In genomic region chr6:87553159-87553765, GRCh38 we compare ENCODE assay signal across 2 cellular contexts.
TF ChIP-seq lines count a peak whose summit lies in the region.

No MANE protein-coding gene starts in this region.

TF ChIP-seq in K562, 482 proteins besides CTCF, POLR2A, EP300 and RAD21:
- TF ChIP-seq TAF15 (IDR thresholded peaks at IDR 0.05; ENCODE audit: low read depth, low read length) (no peak), ZNF184 (CRISPR knock-in tag; IDR thresholded peaks at IDR 0.05) (no peak), SMARCA4 (IDR thresholded peaks at IDR 0.05) (no peak), CEBPB (tag; IDR thresholded peaks at IDR 0.05) (peak; percentile 27; the same call in 1 of the 2 replicates), RCOR1 (IDR thresholded peaks at IDR 0.05; ENCODE audit: borderline replicate concordance in 1 of 2, low read depth in 2 of 2, low read length in 2 of 2) (no peak), DLX4 (CRISPR knock-in tag; IDR thresholded peaks at IDR 0.05) (no peak), ADNP (tag; IDR thresholded peaks at IDR 0.05) (no peak), NFIC (IDR thresholded peaks at IDR 0.05) (no peak), ZFP30 (CRISPR knock-in tag; IDR thresholded peaks at IDR 0.05; ENCODE audit: borderline replicate concordance) (no peak), ZBTB40 (IDR thresholded peaks at IDR 0.05) (peak; percentile 90), ZBTB40 (CRISPR knock-in tag; IDR thresholded peaks at IDR 0.05) (peak; percentile 75), PHF20 (IDR thresholded peaks at IDR 0.05; ENCODE audit: partially characterized antibody) (no peak)

TF ChIP-seq in liver, 16 proteins besides CTCF, POLR2A, EP300 and RAD21:
- TF ChIP-seq SP1 (IDR thresholded peaks at IDR 0.05) (no peak), RXRA (IDR thresholded peaks at IDR 0.05) (peak; percentile 14 to 50), EGR1 (IDR thresholded peaks at IDR 0.05; ENCODE audit: low read depth in 2 of 2) (no peak), MAX (IDR thresholded peaks at IDR 0.05) (no peak), FOXA2 (IDR thresholded peaks at IDR 0.05) (no peak), ZBTB33 (IDR thresholded peaks at IDR 0.05) (no peak), TAF1 (conservative IDR thresholded peaks at IDR 0.05) (no peak), JUND (IDR thresholded peaks at IDR 0.05) (peak in 1 of 2 donors; percentile 13), HNF4G (IDR thresholded peaks at IDR 0.05) (no peak), REST (IDR thresholded peaks at IDR 0.05) (no peak), YY1 (IDR thresholded peaks at IDR 0.05) (peak; percentile 61), GABPA (IDR thresholded peaks at IDR 0.05 in 1 of 2, conservative IDR thresholded peaks at IDR 0.05 in 1 of 2) (no peak), HNF4A (conservative IDR thresholded peaks at IDR 0.05) (peak in 1 of 2 donors; percentile 25)
